Comparison of ENCODE assay signal across 22 cellular contexts in the genomic region with DNA sequence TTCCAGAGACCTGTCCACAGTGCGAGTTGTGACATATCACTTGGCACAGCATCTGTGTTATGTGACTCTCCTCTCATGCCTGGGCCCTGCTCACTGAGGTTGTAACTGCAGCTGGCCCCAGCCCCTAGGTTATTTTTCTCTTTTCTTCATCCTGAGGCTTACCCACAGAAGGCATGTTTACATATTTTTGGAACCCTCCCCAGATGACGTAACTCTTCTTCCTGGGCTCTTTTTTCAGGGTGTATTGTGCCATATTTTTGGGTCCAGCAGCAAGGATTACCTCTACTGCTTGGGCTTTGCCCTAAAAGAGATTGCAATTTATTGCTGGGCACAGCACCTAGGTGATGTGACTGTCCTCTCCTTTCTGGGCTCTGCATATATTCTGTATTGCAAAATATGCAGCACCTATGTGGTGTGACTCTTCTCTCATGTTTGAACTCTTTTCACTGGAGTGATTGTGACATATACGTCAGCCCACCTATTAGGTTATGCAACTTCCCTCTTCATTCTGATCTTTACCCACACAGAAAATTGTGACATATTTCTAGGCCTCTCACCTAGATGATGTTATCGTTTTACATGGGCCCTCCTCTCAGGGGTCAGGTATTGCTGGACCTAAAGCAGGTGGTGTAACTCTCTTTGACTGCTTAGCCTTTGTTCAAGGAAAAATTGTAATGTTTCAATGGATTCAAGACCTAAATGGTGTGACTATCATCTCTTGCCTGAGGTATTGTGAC.
"Had no signal": no experiment of that assay in that cellular context is flagged by ENCODE, and none has a peak within 500 bp of the region (broad histone marks: within the 10 kb centered on the region; RNA-seq: fewer than 3 reads in every experiment).

No MANE protein-coding gene starts in this region.

- H3K36me3 ChIP-seq: SJSA1 had no signal

- H3K4me3 ChIP-seq: K562, SJSA1, SK-N-MC had no signal

- H3K9ac ChIP-seq: KMS-11 had no signal

- H3K27me3 ChIP-seq: SJSA1 had no signal

- DNase-seq: Kasumi-1, MM.1S, NCI-H1092 treated with DMSO at 0.1 percent for 48 hours, NCI-H1417, NCI-H146, NCI-H1694 treated with DMSO at 0.1 percent for 48 hours, NCI-H1930, NCI-H2081, NCI-H2107, NCI-H2227 treated with DMSO at 0.1 percent for 48 hours, NCI-H524, NCI-H69, NCI-H774, Right ventricle myocardium superior, RPMI8226, SIG-M5, T-helper 1 cell had no signal

- H3K4me2 ChIP-seq: KMS-11 had no signal

- H3K27ac ChIP-seq: HL-60, KMS-11, SJSA1, SK-N-MC had no signal

- H3K4me1 ChIP-seq: SJSA1 had no signal
